ENCODE assay signal across 1 cellular context in the genomic region with DNA sequence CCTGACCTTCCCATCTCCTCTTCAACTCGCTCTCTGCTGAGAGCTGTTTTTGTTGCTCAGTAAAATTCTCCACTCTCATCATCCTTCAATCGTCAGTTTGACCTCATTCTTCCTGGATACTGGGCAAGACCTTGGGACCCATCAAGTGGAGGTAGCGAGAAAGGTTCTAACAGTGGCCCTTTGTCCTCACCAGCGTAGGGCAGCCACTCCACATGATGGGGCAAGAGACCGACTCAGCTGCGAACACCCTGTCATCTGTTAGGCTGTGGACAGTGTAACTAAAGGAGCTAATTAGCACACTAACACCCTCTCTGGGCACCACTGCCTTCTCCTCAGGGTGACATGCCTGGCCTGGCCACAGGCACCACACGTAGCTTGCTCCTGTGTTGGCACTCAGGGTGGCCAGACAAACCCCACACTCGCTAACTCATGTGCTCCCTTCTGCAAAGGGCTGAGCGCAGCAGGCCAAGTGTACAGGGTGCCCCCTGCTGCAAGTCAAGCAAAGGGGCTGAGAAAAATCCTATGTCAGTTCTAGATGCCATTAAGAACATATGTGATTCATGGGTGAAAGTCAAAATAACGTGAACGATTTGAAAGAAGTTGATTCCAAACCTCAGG.
TF ChIP-seq lines count a peak whose summit lies in the region.

No MANE protein-coding gene starts in this region.

TF ChIP-seq in GM12878, 131 proteins besides CTCF, POLR2A, EP300 and RAD21:
- no peak for TF ChIP-seq NRF1 (conservative IDR thresholded peaks at IDR 0.05; ENCODE audit: low read depth, low read length)
- TF ChIP-seq, protein P1, sequence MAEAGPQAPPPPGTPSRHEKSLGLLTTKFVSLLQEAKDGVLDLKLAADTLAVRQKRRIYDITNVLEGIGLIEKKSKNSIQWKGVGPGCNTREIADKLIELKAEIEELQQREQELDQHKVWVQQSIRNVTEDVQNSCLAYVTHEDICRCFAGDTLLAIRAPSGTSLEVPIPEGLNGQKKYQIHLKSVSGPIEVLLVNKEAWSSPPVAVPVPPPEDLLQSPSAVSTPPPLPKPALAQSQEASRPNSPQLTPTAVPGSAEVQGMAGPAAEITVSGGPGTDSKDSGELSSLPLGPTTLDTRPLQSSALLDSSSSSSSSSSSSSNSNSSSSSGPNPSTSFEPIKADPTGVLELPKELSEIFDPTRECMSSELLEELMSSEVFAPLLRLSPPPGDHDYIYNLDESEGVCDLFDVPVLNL (IDR thresholded peaks at IDR 0.05; ENCODE audit: low read depth, low read length) = no peak
- TF ChIP-seq SMAD5 (IDR thresholded peaks at IDR 0.05; ENCODE audit: low read depth) = no peak
- TF ChIP-seq, protein P2, sequence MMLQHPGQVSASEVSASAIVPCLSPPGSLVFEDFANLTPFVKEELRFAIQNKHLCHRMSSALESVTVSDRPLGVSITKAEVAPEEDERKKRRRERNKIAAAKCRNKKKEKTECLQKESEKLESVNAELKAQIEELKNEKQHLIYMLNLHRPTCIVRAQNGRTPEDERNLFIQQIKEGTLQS (IDR thresholded peaks at IDR 0.05; ENCODE audit: borderline replicate concordance, extremely low read depth, low read depth, low read length) = no peak
- TF ChIP-seq EZH2 (IDR thresholded peaks at IDR 0.05; ENCODE audit: borderline replicate concordance, control insufficient read depth, low read depth, low read length) = no peak
